In the genomic region with DNA sequence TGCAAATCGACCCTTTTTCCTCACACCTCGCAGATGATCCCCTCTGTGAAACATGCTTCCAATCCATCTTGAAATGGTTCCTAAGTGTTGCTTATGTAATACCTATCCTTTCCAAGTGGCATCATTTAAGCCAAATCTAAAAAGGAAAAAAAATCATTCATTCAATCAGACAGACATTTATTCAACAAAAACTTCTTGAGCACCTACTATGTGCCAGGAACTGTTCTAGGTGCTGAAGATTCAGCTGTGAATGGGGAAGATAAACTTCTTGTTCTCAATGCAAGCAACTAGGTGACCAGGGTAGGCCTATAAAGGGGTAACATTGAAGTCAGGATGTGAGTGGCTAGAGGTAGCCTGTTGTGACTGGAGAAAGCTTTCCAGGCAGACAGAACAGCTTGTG, we compare ENCODE assay signal across 25 cellular contexts.
DNase-seq lines count a peak whose midpoint lies in the region; ATAC-seq and TF ChIP-seq lines count a peak whose summit lies in the region.
"Had no signal": no experiment of that assay in that cellular context is flagged by ENCODE, and none has a peak within 500 bp of the region (broad histone marks: within the 10 kb centered on the region; RNA-seq: fewer than 3 reads in every experiment).

No MANE protein-coding gene starts in this region.

- POLR2A ChIA-PET in naive thymus-derived CD4-positive, alpha-beta T cell (lab: Charles Lee): interaction anchor here (0.7 to 1.7 kb wide), 5 partner anchors 9 to 66 kb away, joined by 3 to 7 read pairs (median 3); partner anchors contain the start of gene SCML4

- H4K20me1 ChIP-seq in GM23338 (replicated peaks; ENCODE audit: insufficient read depth): no peaks in the 10 kb centered on the region

- H3K36me3 Mint-ChIP-seq in activated CD8-positive, alpha-beta memory T cell treated with anti-CD3 and anti-CD28 coated beads, Interleukin-2, amount 10 ng/mL, durations not matched to agents 7 days and 5 days: peaks cover 20% of the 10 kb centered on the region
- H3K36me3 Mint-ChIP-seq in GM23338 (ENCODE audit: low read depth): no peaks in the 10 kb centered on the region; the same call in 2 of the 3 replicates
- H3K36me3 Mint-ChIP-seq in activated T-helper 17 cell treated with anti-CD3 and anti-CD28 coated beads, Interleukin-2, amount 50 U/mL, for 72 hours (ENCODE audit: low read depth): no peaks in the 10 kb centered on the region
- peaks cover 6 to 74% (median 60%) of the 10 kb centered on the region in 5 donors for H3K36me3 Mint-ChIP-seq in naive thymus-derived CD4-positive, alpha-beta T cell

- H3K27ac Mint-ChIP-seq in activated CD8-positive, alpha-beta memory T cell treated with anti-CD3 and anti-CD28 coated beads, Interleukin-2, amount 10 ng/mL, durations not matched to agents 7 days and 5 days: peak overlapping the region; percentile 41
- no peak overlapping the region for H3K27ac Mint-ChIP-seq in GM23338
- H3K27ac Mint-ChIP-seq in activated T-helper 17 cell treated with anti-CD3 and anti-CD28 coated beads, Interleukin-2, amount 50 U/mL, for 72 hours: peak overlapping the region; percentile 18
- peak overlapping the region in 7 of 9 donors; percentile 10 to 82 (median 61) for H3K27ac Mint-ChIP-seq in naive thymus-derived CD4-positive, alpha-beta T cell

- no peaks in the 10 kb centered on the region for H3K27me3 Mint-ChIP-seq in activated CD8-positive, alpha-beta memory T cell treated with anti-CD3 and anti-CD28 coated beads, Interleukin-2, amount 10 ng/mL, durations not matched to agents 7 days and 5 days
- no peaks in the 10 kb centered on the region for H3K27me3 Mint-ChIP-seq in GM23338 (ENCODE audit: insufficient read depth, low read depth, poor library complexity)
- no peaks in the 10 kb centered on the region for H3K27me3 Mint-ChIP-seq in activated T-helper 17 cell treated with anti-CD3 and anti-CD28 coated beads, Interleukin-2, amount 50 U/mL, for 72 hours
- H3K27me3 Mint-ChIP-seq in naive thymus-derived CD4-positive, alpha-beta T cell: no peaks in the 10 kb centered on the region

- no peaks in the 10 kb centered on the region for H3K9me2 ChIP-seq in GM23338 (ENCODE audit: insufficient read depth)
- H3K9me2 ChIP-seq: SK-N-SH had no signal

- no peak for DNase-seq in activated CD8-positive, alpha-beta memory T cell treated with anti-CD3 and anti-CD28 coated beads, Interleukin-2, amount 10 ng/mL, durations not matched to agents 7 days and 5 days
- DNase-seq in activated CD8-positive, alpha-beta memory T cell treated with anti-CD3 and anti-CD28 coated beads, Interleukin-2, amount 50 U/mL, for 4 hours: no peak
- DNase-seq in GM23338 (ENCODE audit: low spot score) (no peak), H7 (no peak), dorsolateral prefrontal cortex (no peak)
- no peak for DNase-seq in naive thymus-derived CD4-positive, alpha-beta T cell
- DNase-seq: Caco-2; DMS79; EL; GDM1; GOT3; HCEC 1CT; KBM-7; MV-4-11; NCI-H1105; NCI-H2029; NCI-H446 treated with DMSO at 0.1 percent for 48 hours; NCI-H526; NCI-H82; NK-92 treated with Interleukin-12 subunit alpha and Interleukin-12 subunit beta, amount 100 ng/mL, for 24 hours; PC-3; SK-N-SH had no signal

- H3F3A ChIP-seq in GM23338 (replicated peaks; ENCODE audit: low read depth): no peaks in the 10 kb centered on the region

- H2AFZ ChIP-seq in GM23338: no peak overlapping the region

- H3K4me3 ChIP-seq in GM23338 (no peak overlapping the region), H7 (ENCODE audit: insufficient read depth, low read depth, low read length) (no peak overlapping the region), dorsolateral prefrontal cortex (no peak overlapping the region)
- no peak overlapping the region for H3K4me3 ChIP-seq in naive thymus-derived CD4-positive, alpha-beta T cell (ENCODE audit: low read length)
- H3K4me3 ChIP-seq: GM12878 had no signal

- H3K27ac ChIP-seq in GM23338 (ENCODE audit: low read depth): no peak overlapping the region
- H3K27ac ChIP-seq in naive thymus-derived CD4-positive, alpha-beta T cell (ENCODE audit: low read depth, low read length): no peak overlapping the region
- no peak overlapping the region for H3K27ac ChIP-seq in dorsolateral prefrontal cortex

- peaks cover 37% of the 10 kb centered on the region for H3K4me1 Mint-ChIP-seq in activated CD8-positive, alpha-beta memory T cell treated with anti-CD3 and anti-CD28 coated beads, Interleukin-2, amount 10 ng/mL, durations not matched to agents 7 days and 5 days
- no peaks in the 10 kb centered on the region for H3K4me1 Mint-ChIP-seq in GM23338
- H3K4me1 Mint-ChIP-seq in activated T-helper 17 cell treated with anti-CD3 and anti-CD28 coated beads, Interleukin-2, amount 50 U/mL, for 72 hours: peaks cover 33% of the 10 kb centered on the region
- H3K4me1 Mint-ChIP-seq in naive thymus-derived CD4-positive, alpha-beta T cell: peaks cover 25 to 83% (median 64%) of the 10 kb centered on the region in 7 donors

- no peak overlapping the region for H3K4me3 Mint-ChIP-seq in activated CD8-positive, alpha-beta memory T cell treated with anti-CD3 and anti-CD28 coated beads, Interleukin-2, amount 10 ng/mL, durations not matched to agents 7 days and 5 days
- H3K4me3 Mint-ChIP-seq in GM23338: no peak overlapping the region
- H3K4me3 Mint-ChIP-seq in activated T-helper 17 cell treated with anti-CD3 and anti-CD28 coated beads, Interleukin-2, amount 50 U/mL, for 72 hours: no peak overlapping the region
- H3K4me3 Mint-ChIP-seq in naive thymus-derived CD4-positive, alpha-beta T cell: peak overlapping the region in 1 of 10 donors; percentile 20

- H3K79me2 ChIP-seq in GM23338 (replicated peaks; ENCODE audit: insufficient read depth): no peaks in the 10 kb centered on the region

- intact Hi-C loops in naive thymus-derived CD4-positive, alpha-beta T cell (cut with micrococcal nuclease): loop anchor here in 1 of 2 donors (2.0 kb wide), 1 partner anchor 17 kb away; no protein-coding TSS in a partner anchor
- intact Hi-C loops in dorsolateral prefrontal cortex (cut with DNase I): no loop called here

- no peak for ATAC-seq in activated CD8-positive, alpha-beta memory T cell treated with anti-CD3 and anti-CD28 coated beads, Interleukin-2, amount 10 ng/mL, durations not matched to agents 7 days and 5 days
- ATAC-seq in GM23338 (no peak), HG03460 (IDR thresholded peaks at IDR 0.05; ENCODE audit: unreplicated experiment) (no peak)
- peak; percentile 16 for ATAC-seq in activated T-helper 17 cell treated with anti-CD3 and anti-CD28 coated beads, Interleukin-2, amount 50 U/mL, for 72 hours (replicated peaks)
- ATAC-seq in naive thymus-derived CD4-positive, alpha-beta T cell: no peak
- ATAC-seq: GM12878, PC-3 had no signal

- H3K9me3 ChIP-seq in naive thymus-derived CD4-positive, alpha-beta T cell (ENCODE audit: control insufficient read depth in 2 of 3, low read length in 3 of 3): no peaks in the 10 kb centered on the region
- H3K9me3 ChIP-seq: Caco-2, SK-N-SH had no signal

- no peaks in the 10 kb centered on the region for H3K9me3 Mint-ChIP-seq in activated CD8-positive, alpha-beta memory T cell treated with anti-CD3 and anti-CD28 coated beads, Interleukin-2, amount 10 ng/mL, durations not matched to agents 7 days and 5 days (ENCODE audit: low read depth)
- no peaks in the 10 kb centered on the region for H3K9me3 Mint-ChIP-seq in GM23338
- peaks cover 3% of the 10 kb centered on the region for H3K9me3 Mint-ChIP-seq in activated T-helper 17 cell treated with anti-CD3 and anti-CD28 coated beads, Interleukin-2, amount 50 U/mL, for 72 hours
- H3K9me3 Mint-ChIP-seq in naive thymus-derived CD4-positive, alpha-beta T cell: peaks cover under 1 to 17% (median 7%) of the 10 kb centered on the region in 11 donors

- TF ChIP-seq CTCF in GM23338 (conservative IDR thresholded peaks at IDR 0.05; ENCODE audit: low read depth in 2 of 2): no peak
- TF ChIP-seq CTCF in dorsolateral prefrontal cortex (IDR thresholded peaks at IDR 0.05 in 54 of 56, conservative IDR thresholded peaks at IDR 0.05 in 2 of 56; ENCODE audit: low read depth in 1 of 56, partially characterized antibody in 56 of 56): no peak

- no peak overlapping the region for H3K4me2 ChIP-seq in GM23338
- H3K4me2 ChIP-seq: SK-N-SH had no signal

- CTCF ChIA-PET in activated CD8-positive, alpha-beta memory T cell treated with anti-CD3 and anti-CD28 coated beads, Interleukin-2, amount 10 ng/mL, durations not matched to agents 7 days and 5 days (lab: Charles Lee): interaction anchor here (1.1 to 1.7 kb wide), 4 partner anchors 12 to 29 kb away, joined by 3 to 6 read pairs (median 4); no protein-coding TSS in a partner anchor
- CTCF ChIA-PET in naive thymus-derived CD4-positive, alpha-beta T cell (lab: Charles Lee): interaction anchor here (1.3 to 3.0 kb wide), 2 partner anchors 11 to 28 kb away, joined by 3 to 15 read pairs; no protein-coding TSS in a partner anchor

- H3K36me3 ChIP-seq in GM23338 (ENCODE audit: insufficient read depth) (no peaks in the 10 kb centered on the region), H7 (replicated peaks; ENCODE audit: control insufficient read depth, insufficient read depth, low read length) (no peaks in the 10 kb centered on the region)
- peaks cover 0 to 18% (median 0%) of the 10 kb centered on the region in 3 experiments for H3K36me3 ChIP-seq in naive thymus-derived CD4-positive, alpha-beta T cell (ENCODE audit: control insufficient read depth in 2 of 3, insufficient read depth in 3 of 3, low read length in 3 of 3)

- H3K27me3 ChIP-seq in GM23338 (ENCODE audit: insufficient read depth): no peaks in the 10 kb centered on the region
- no peaks in the 10 kb centered on the region for H3K27me3 ChIP-seq in naive thymus-derived CD4-positive, alpha-beta T cell (ENCODE audit: control insufficient read depth in 2 of 2, insufficient read depth in 2 of 2, low read length in 2 of 2)
- no peaks in the 10 kb centered on the region for H3K27me3 ChIP-seq in H7 (ENCODE audit: control insufficient read depth, insufficient read depth, low read length)
- peaks cover 0 to 4% (median 0%) of the 10 kb centered on the region in 45 donors for H3K27me3 ChIP-seq in dorsolateral prefrontal cortex

- H3K4me1 ChIP-seq in GM23338 (ENCODE audit: insufficient read depth): no peaks in the 10 kb centered on the region
- H3K4me1 ChIP-seq in naive thymus-derived CD4-positive, alpha-beta T cell (ENCODE audit: control insufficient read depth in 2 of 2, insufficient read depth in 2 of 2, low read length in 2 of 2): peaks cover 20 to 22% of the 10 kb centered on the region in 2 donors
- H3K4me1 ChIP-seq: Caco-2 had no signal
